Comparison of ENCODE assay signal across 8 cellular contexts in the genomic region with DNA sequence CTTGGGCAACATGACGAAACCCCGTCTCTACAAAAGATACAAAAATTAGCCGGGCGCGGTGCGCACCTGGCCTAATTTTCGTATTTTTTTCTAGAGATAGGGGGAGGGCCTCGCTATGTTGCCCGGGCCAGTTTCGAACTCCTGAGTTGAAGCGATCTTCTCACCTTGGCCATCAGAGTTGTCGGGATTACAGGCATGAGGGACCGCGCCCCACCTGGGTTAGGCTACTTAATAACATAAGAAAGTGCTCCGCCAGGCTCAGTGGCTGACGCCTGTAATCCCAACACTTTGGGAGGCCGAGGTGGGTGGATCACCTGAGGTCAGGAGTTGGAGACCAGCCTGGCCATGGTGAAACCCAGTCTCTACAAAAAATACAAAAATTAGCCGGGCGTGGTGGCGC.
A peak's percentile ranks its signal among the peaks of the same experiment; 100 is the strongest.
DNase-seq lines count a peak whose midpoint lies in the region; TF ChIP-seq lines count a peak whose summit lies in the region.
"Not testable (repeated sequence)": the region's sequence is repeated elsewhere in the genome, so short reads cannot be mapped to it uniquely, and the experiment has no call there.

No MANE protein-coding gene starts in this region.

- DNase-seq in BJ (ENCODE audit: low read depth); HL-60 (ENCODE audit: low read depth in 1 of 2, low spot score in 1 of 2); activated naive CD8-positive, alpha-beta T cell treated with anti-CD3 and anti-CD28 coated beads for 36 hours; endodermal cell; nephron progenitor cell: not testable (repeated sequence)

- H3K4me1 ChIP-seq in endodermal cell (ENCODE audit: control insufficient read depth, insufficient read depth, low read length); iPS-20b (ENCODE audit: insufficient read depth, low read length): not testable (repeated sequence)

- H2AFZ ChIP-seq in SU-DHL-6 (ENCODE audit: low read depth, low read length, severe bottlenecking): peak overlapping the region; percentile 71

- H3F3A ChIP-seq in SU-DHL-6 (ENCODE audit: insufficient read depth): not testable (repeated sequence)

- H3K4me2 ChIP-seq in SU-DHL-6 (ENCODE audit: low read depth, low read length, poor library complexity, severe bottlenecking): peak overlapping the region; percentile 66

- not testable (repeated sequence) for H3K9me3 ChIP-seq in SU-DHL-6 (ENCODE audit: insufficient read depth, low read length); endodermal cell (ENCODE audit: control insufficient read depth, low read length); iPS-20b (ENCODE audit: insufficient read depth, low read depth, low read length)

- H3K27ac Mint-ChIP-seq in activated naive CD8-positive, alpha-beta T cell treated with anti-CD3 and anti-CD28 coated beads for 36 hours: peak overlapping the region; percentile 96
- H3K27ac Mint-ChIP-seq in endodermal cell: peak overlapping the region; percentile 99
- not testable (repeated sequence) for H3K27ac Mint-ChIP-seq in nephron progenitor cell
- H3K27ac Mint-ChIP-seq in stimulated activated naive CD8-positive, alpha-beta T cell treated with anti-CD3 and anti-CD28 coated beads, Interleukin-15, Interleukin-2, amounts not matched to agents 100 ng/mL and 50 ng/mL, for 24 hours: peak overlapping the region; percentile 93

- H3K9ac ChIP-seq in SU-DHL-6 (ENCODE audit: low read length): peak overlapping the region; percentile 90
- H3K9ac ChIP-seq in endodermal cell (ENCODE audit: extremely low read depth, low read length, poor library complexity, severe bottlenecking): peak overlapping the region; percentile 80
- H3K9ac ChIP-seq in iPS-20b (ENCODE audit: low read depth, low read length): peak overlapping the region; percentile 83; the same call in 1 of the 2 replicates

- H3K4me1 Mint-ChIP-seq in activated naive CD8-positive, alpha-beta T cell treated with anti-CD3 and anti-CD28 coated beads for 36 hours; endodermal cell; nephron progenitor cell: not testable (repeated sequence)
- peaks cover 11% of the 10 kb centered on the region for H3K4me1 Mint-ChIP-seq in stimulated activated naive CD8-positive, alpha-beta T cell treated with anti-CD3 and anti-CD28 coated beads, Interleukin-15, Interleukin-2, amounts not matched to agents 100 ng/mL and 50 ng/mL, for 24 hours (ENCODE audit: low read depth)

- H3K9me3 Mint-ChIP-seq in activated naive CD8-positive, alpha-beta T cell treated with anti-CD3 and anti-CD28 coated beads for 36 hours; endodermal cell; nephron progenitor cell; stimulated activated naive CD8-positive, alpha-beta T cell treated with anti-CD3 and anti-CD28 coated beads, Interleukin-15, Interleukin-2, amounts not matched to agents 100 ng/mL and 50 ng/mL, for 24 hours: not testable (repeated sequence)

- H3K4me3 ChIP-seq in BJ (ENCODE audit: low read depth, low read length): peak overlapping the region; percentile 88
- H3K4me3 ChIP-seq in HL-60 (replicated peaks; ENCODE audit: insufficient read depth, low read length): peak overlapping the region; percentile 94
- peak overlapping the region; percentile 93 for H3K4me3 ChIP-seq in SU-DHL-6 (ENCODE audit: insufficient read depth, low read length, poor library complexity, severe bottlenecking)
- H3K4me3 ChIP-seq in endodermal cell (ENCODE audit: low read length): peak overlapping the region; percentile 87
- H3K4me3 ChIP-seq in iPS-20b (ENCODE audit: low read length): peak overlapping the region; percentile 76; the same call in 1 of the 2 replicates

- H3K9me2 ChIP-seq in SU-DHL-6 (replicated peaks; ENCODE audit: insufficient read depth, low read length): not testable (repeated sequence)

- H3K4me3 Mint-ChIP-seq in activated naive CD8-positive, alpha-beta T cell treated with anti-CD3 and anti-CD28 coated beads for 36 hours: peak overlapping the region; percentile 89
- peak overlapping the region; percentile 83 for H3K4me3 Mint-ChIP-seq in endodermal cell
- H3K4me3 Mint-ChIP-seq in nephron progenitor cell: peak overlapping the region; percentile 91
- H3K4me3 Mint-ChIP-seq in stimulated activated naive CD8-positive, alpha-beta T cell treated with anti-CD3 and anti-CD28 coated beads, Interleukin-15, Interleukin-2, amounts not matched to agents 100 ng/mL and 50 ng/mL, for 24 hours: peak overlapping the region; percentile 90

- CTCF ChIA-PET in BJ (lab: Yijun Ruan, JAX): interaction anchor here (1.7 kb wide), 1 partner anchor 106 kb away, joined by 7 read pairs; no protein-coding TSS in a partner anchor

- peaks cover 16% of the 10 kb centered on the region for H3K79me2 ChIP-seq in SU-DHL-6 (ENCODE audit: insufficient read depth, low read length)

- not testable (repeated sequence) for H3K27me3 ChIP-seq in BJ (ENCODE audit: control insufficient read depth, insufficient read depth, low read length); HL-60 (ENCODE audit: insufficient read depth, poor library complexity, severe bottlenecking); SU-DHL-6 (ENCODE audit: low read length); endodermal cell (ENCODE audit: control insufficient read depth, insufficient read depth, low read length, poor library complexity, severe bottlenecking); iPS-20b (ENCODE audit: insufficient read depth, low read length)

- not testable (repeated sequence) for H3K36me3 Mint-ChIP-seq in activated naive CD8-positive, alpha-beta T cell treated with anti-CD3 and anti-CD28 coated beads for 36 hours; endodermal cell (ENCODE audit: low read depth); nephron progenitor cell (ENCODE audit: low read depth); stimulated activated naive CD8-positive, alpha-beta T cell treated with anti-CD3 and anti-CD28 coated beads, Interleukin-15, Interleukin-2, amounts not matched to agents 100 ng/mL and 50 ng/mL, for 24 hours (ENCODE audit: low read depth)

- H4K20me1 ChIP-seq in SU-DHL-6 (ENCODE audit: low read depth, low read length): not testable (repeated sequence)

- TF ChIP-seq CTCF in BJ (IDR thresholded peaks at IDR 0.05; ENCODE audit: insufficient read depth, low read depth, low read length); HL-60 (IDR thresholded peaks at IDR 0.05; ENCODE audit: insufficient read depth, low read length); SU-DHL-6 (IDR thresholded peaks at IDR 0.05; ENCODE audit: insufficient read depth, low read length, poor library complexity, severe bottlenecking); endodermal cell (conservative IDR thresholded peaks at IDR 0.05); nephron progenitor cell (IDR thresholded peaks at IDR 0.05): not testable (repeated sequence)

- H3K27ac ChIP-seq in HL-60 (replicated peaks); SU-DHL-6 (ENCODE audit: low read depth, low read length); endodermal cell (ENCODE audit: low read depth, low read length); iPS-20b (ENCODE audit: low read length): not testable (repeated sequence)

- H3K27me3 Mint-ChIP-seq in activated naive CD8-positive, alpha-beta T cell treated with anti-CD3 and anti-CD28 coated beads for 36 hours; endodermal cell (ENCODE audit: insufficient read depth); nephron progenitor cell (ENCODE audit: low read depth, poor library complexity); stimulated activated naive CD8-positive, alpha-beta T cell treated with anti-CD3 and anti-CD28 coated beads, Interleukin-15, Interleukin-2, amounts not matched to agents 100 ng/mL and 50 ng/mL, for 24 hours: not testable (repeated sequence)

- WGBS in endodermal cell (ENCODE audit: insufficient coverage in 1 of 2, insufficient read length in 1 of 2), 2 experiments: 96 to 98% methylated on average over 9 to 20 of the region's 20 CpGs

- H3K36me3 ChIP-seq in BJ (ENCODE audit: control insufficient read depth, insufficient read depth, low read length); SU-DHL-6 (ENCODE audit: low read length); endodermal cell (ENCODE audit: control insufficient read depth, insufficient read depth, low read length); iPS-20b (ENCODE audit: insufficient read depth, low read depth, low read length): not testable (repeated sequence)

- POLR2A ChIA-PET in BJ (lab: Charles Lee): not testable (repeated sequence)
